In the genomic region with DNA sequence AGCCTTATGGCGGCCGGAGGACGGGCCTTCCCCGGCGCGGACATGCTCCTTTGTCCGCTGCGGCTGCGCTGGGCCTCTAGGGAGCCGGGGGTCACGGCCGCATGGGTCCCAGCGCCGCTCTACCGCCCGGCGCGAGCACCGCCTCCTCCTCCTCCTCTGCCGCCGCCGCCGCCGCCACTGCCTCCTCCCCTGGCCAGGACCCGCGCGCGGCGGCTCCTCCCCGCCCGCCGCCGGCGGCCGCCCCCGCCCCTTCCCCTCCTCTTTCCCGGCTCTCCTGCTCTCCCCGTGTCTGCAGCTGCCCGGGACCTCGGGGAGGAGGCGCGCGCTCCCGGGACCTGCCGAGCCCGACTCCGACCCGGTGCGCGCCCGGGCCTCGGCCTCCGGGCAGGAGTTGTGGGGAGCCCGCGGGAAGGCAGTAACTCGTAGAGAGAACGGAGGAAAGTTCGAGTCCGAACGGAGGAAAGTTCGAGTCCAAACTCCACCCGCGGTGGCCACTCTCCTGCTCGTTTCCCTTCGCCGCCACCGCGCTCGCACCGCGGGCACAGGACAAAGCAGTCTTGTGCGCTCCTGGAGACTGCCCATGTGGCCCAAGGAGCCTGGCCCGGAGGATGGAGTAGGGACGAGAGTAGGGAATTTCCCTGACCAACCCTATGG, we compare ENCODE assay signal across 8 cellular contexts. TPM values are rescaled to one million over a fixed set of nuclear protein-coding genes. Genes with fewer than 3 reads are reported as not detected.
DNase-seq lines count a peak whose midpoint lies in the region; ATAC-seq and TF ChIP-seq lines count a peak whose summit lies in the region.

ADGRA3 (minus strand) TSS at position 179 of the 654 bp plus-strand sequence. CDS start 282 bp downstream, outside the sequence.

- H3K79me1 ChIP-seq in neuronal stem cell (ENCODE audit: low read depth, low read length): peaks cover 3% of the 10 kb centered on the region

- H4K91ac ChIP-seq in neuronal stem cell (ENCODE audit: low read depth, low read length, poor library complexity): no peak within 1 kb of the TSS

- peak within 1 kb of the TSS; percentile 59 for H3K4me2 ChIP-seq in neuronal stem cell (ENCODE audit: insufficient read depth, low read length, poor library complexity, severe bottlenecking)

- H2AK5ac ChIP-seq in neuronal stem cell (ENCODE audit: low read depth, low read length): no peak within 1 kb of the TSS

- no peak within 1 kb of the TSS for H2BK12ac ChIP-seq in neuronal stem cell (ENCODE audit: low read length)

- peaks cover 10 to 14% of the 10 kb centered on the region in 2 donors for H3K36me3 Mint-ChIP-seq in activated naive CD4-positive, alpha-beta T cell treated with anti-CD3 and anti-CD28 coated beads, Interleukin-2, amount 50 U/mL, for 72 hours

- H3K9ac ChIP-seq in neuronal stem cell (ENCODE audit: low read depth, low read length, poor library complexity): peak within 1 kb of the TSS; percentile 74

- no peak within 1 kb of the TSS for H3K23ac ChIP-seq in neuronal stem cell (ENCODE audit: low read depth, low read length, poor library complexity)

- ATAC-seq in HG02938 (IDR thresholded peaks at IDR 0.05; ENCODE audit: unreplicated experiment) (peak; percentile 60), upper lobe of left lung (ENCODE audit: low FRiP score in 2 of 2) (peak; percentile 86 to 92)
- peak; percentile 77 to 79 for ATAC-seq in activated naive CD4-positive, alpha-beta T cell treated with anti-CD3 and anti-CD28 coated beads, Interleukin-2, amount 50 U/mL, for 72 hours

- TF ChIP-seq CTCF in upper lobe of left lung (IDR thresholded peaks at IDR 0.05): no peak

- no peaks in the 10 kb centered on the region for H3K27me3 ChIP-seq in neuronal stem cell (ENCODE audit: control insufficient read depth in 3 of 3, insufficient read depth in 3 of 3, low read depth in 1 of 3, low read length in 3 of 3)
- no peaks in the 10 kb centered on the region for H3K27me3 ChIP-seq in upper lobe of left lung

- H3K14ac ChIP-seq in neuronal stem cell (ENCODE audit: low read length): no peak within 1 kb of the TSS

- TF ChIP-seq POLR2A in upper lobe of left lung (IDR thresholded peaks at IDR 0.05): peak in 1 of 4 donors; percentile 53

- no peak for TF ChIP-seq EP300 in upper lobe of left lung (IDR thresholded peaks at IDR 0.05)

- H3K18ac ChIP-seq in neuronal stem cell (ENCODE audit: low read length): peak within 1 kb of the TSS; percentile 93

- peak within 1 kb of the TSS; percentile 86 to 97 for H3K27ac Mint-ChIP-seq in activated naive CD4-positive, alpha-beta T cell treated with anti-CD3 and anti-CD28 coated beads, Interleukin-2, amount 50 U/mL, for 72 hours

- peak within 1 kb of the TSS; percentile 93 for H2BK120ac ChIP-seq in neuronal stem cell (ENCODE audit: low read depth, low read length)

- peaks cover 0 to 10% of the 10 kb centered on the region in 2 donors for H3K9me3 ChIP-seq in neuronal stem cell (replicated peaks in 1 of 2; ENCODE audit: control insufficient read depth in 2 of 2, insufficient read depth in 1 of 2, low read depth in 1 of 2, low read length in 2 of 2)
- H3K9me3 ChIP-seq in upper lobe of left lung: no peaks in the 10 kb centered on the region

- no peaks in the 10 kb centered on the region for H3K9me3 Mint-ChIP-seq in activated naive CD4-positive, alpha-beta T cell treated with anti-CD3 and anti-CD28 coated beads, Interleukin-2, amount 50 U/mL, for 72 hours

- H3K4me3 ChIP-seq in neuronal stem cell (ENCODE audit: low read length in 2 of 2) (peak within 1 kb of the TSS; percentile 82 to 96), upper lobe of left lung (peak within 1 kb of the TSS; percentile 13 to 64 (median 60))

- H3K27ac ChIP-seq in neuronal stem cell (replicated peaks; ENCODE audit: low read length) (peak within 1 kb of the TSS; percentile 86), upper lobe of left lung (peak within 1 kb of the TSS; percentile 51 to 84 (median 72))

- H2BK5ac ChIP-seq in neuronal stem cell (ENCODE audit: low read length): peak within 1 kb of the TSS; percentile 91

- H3K4ac ChIP-seq in neuronal stem cell (ENCODE audit: low read length): no peak within 1 kb of the TSS

- H4K8ac ChIP-seq in neuronal stem cell (ENCODE audit: low read depth, low read length): peak within 1 kb of the TSS; percentile 67

- no CpG with 5 or more reads among the region's 74 CpGs for WGBS in neuronal stem cell (ENCODE audit: extremely low coverage in 2 of 2, insufficient read length in 2 of 2, insufficient replicate concordance in 1 of 2), 2 donors
- whole genome bisulfite sequencing in upper lobe of left lung, 2 donors: 3 to 4% methylated on average over 14 to 43 of the region's 74 CpGs

- H2BK15ac ChIP-seq in neuronal stem cell (ENCODE audit: low read length): no peak within 1 kb of the TSS

- DNase-seq in GDM1 (lab: John Stamatoyannopoulos, UW) (peak; percentile 32), NCI-H82 (lab: John Stamatoyannopoulos, UW) (peak; percentile 78), glomerular visceral epithelial cell (ENCODE audit: extremely low spot score) (peak; percentile 87), neuronal stem cell (ENCODE audit: low spot score) (peak; percentile 80), upper lobe of left lung (peak; percentile 75 to 95), KG1 (lab: John Stamatoyannopoulos, UW) (no peak)
- DNase-seq in activated naive CD4-positive, alpha-beta T cell treated with anti-CD3 and anti-CD28 coated beads, Interleukin-2, amount 50 U/mL, for 72 hours (ENCODE audit: low spot score in 2 of 2): peak; percentile 44 to 56

- H3K4me1 ChIP-seq in neuronal stem cell (ENCODE audit: control insufficient read depth in 2 of 2, insufficient read depth in 1 of 2, low read depth in 1 of 2, low read length in 2 of 2): peaks cover 0 to 3% of the 10 kb centered on the region in 2 donors
- peaks cover 0 to 24% (median 8%) of the 10 kb centered on the region in 4 donors for H3K4me1 ChIP-seq in upper lobe of left lung

- peak within 1 kb of the TSS; percentile 99 for H2AFZ ChIP-seq in neuronal stem cell (ENCODE audit: low read length)

- H3K36me3 ChIP-seq in neuronal stem cell (replicated peaks in 1 of 2; ENCODE audit: control insufficient read depth in 2 of 2, insufficient read depth in 2 of 2, low read length in 2 of 2): no peaks in the 10 kb centered on the region
- H3K36me3 ChIP-seq in upper lobe of left lung: no peaks in the 10 kb centered on the region

RNA-seq across cellular contexts. Expression of gene ADGRA3, which starts in this region (rescaled TPM):
- total RNA-seq in activated naive CD4-positive, alpha-beta T cell treated with anti-CD3 and anti-CD28 coated beads, Interleukin-2, amount 50 U/mL, for 72 hours: 10 to 100 TPM; 15.6 to 17.3 TPM
- polyA plus RNA-seq in neuronal stem cell (2013, experiment 1 of 2): 44.4 TPM
- polyA plus RNA-seq in neuronal stem cell (2013, experiment 2 of 2): 45.4 TPM
- total RNA-seq in upper lobe of left lung: 10 to 100 TPM in 5 of 6 donors, 1 to 10 TPM in 1; 9.2 to 32.7 (median 17.2) TPM
